Comparison of ENCODE assay signal across 8 cellular contexts in the genomic region with DNA sequence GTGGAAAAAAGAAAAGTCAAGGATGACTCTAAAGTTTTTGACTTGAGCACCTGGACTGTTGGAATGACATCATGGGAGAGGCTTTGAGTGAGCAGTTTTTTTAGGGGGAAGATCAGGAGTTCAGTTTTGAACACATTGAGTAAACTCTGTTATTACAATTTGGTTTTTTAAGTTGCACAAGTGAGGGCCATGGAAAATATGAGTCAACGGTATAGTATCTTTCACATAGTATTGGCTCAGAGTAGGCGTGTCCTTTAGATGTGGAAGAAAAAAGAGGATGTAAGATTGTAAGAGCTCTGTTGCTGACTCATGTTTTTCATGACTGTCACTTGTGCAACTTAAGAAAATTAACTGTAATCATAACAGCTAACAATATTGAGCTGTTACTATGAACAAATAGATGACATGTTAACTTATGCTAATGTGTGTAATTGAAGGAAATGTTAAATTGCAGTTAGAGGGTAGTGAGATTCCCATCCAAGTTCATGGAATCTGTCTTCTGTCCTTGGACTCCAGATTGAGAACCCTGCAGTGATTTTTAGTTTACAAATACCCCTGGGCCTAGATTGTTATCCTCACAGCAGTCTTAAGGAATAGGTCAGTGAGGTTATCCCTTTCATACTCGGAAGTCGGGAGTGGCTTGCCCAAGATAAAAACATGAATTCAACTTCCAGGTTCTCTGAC. TPM values are rescaled to one million over a fixed set of nuclear protein-coding genes. Genes with fewer than 3 reads are reported as not detected.
DNase-seq lines count a peak whose midpoint lies in the region; ATAC-seq lines count a peak whose summit lies in the region.

No MANE protein-coding gene starts in this region.

- DNase-seq in CD1c-positive myeloid dendritic cell (ENCODE audit: extremely low spot score) (peak; percentile 98), RPMI7951 (ENCODE audit: low read depth) (peak; percentile 96), epithelial cell of prostate (ENCODE audit: low read depth, low spot score) (peak; percentile 98), pons (ENCODE audit: low spot score) (peak; percentile 84), NCI-H1930 (lab: John Stamatoyannopoulos, UW) (no peak), NCI-H1092 (lab: John Stamatoyannopoulos, UW) (no peak)

- H3K27ac ChIP-seq in epithelial cell of prostate, result peak overlapping the region; percentile 93

- ATAC-seq in GM19023 (IDR thresholded peaks at IDR 0.05; ENCODE audit: unreplicated experiment) (peak; percentile 88), HG03095 (IDR thresholded peaks at IDR 0.05; ENCODE audit: unreplicated experiment) (peak; percentile 92)

RNA-seq across cellular contexts. Expression of gene ATP2B1, which starts 48.1 kb away (rescaled TPM):
- total RNA-seq in RPMI7951 (2014; rRNA removed; shearing (Covaris generic)), result 91.2 and 97.9 TPM in 2 replicates

Comparison
In these comparisons a context has a peak if more than half of its experiments do, and no peak if none do; other contexts are left out.
1. DNase-seq: peak in CD1c-positive myeloid dendritic cell (single experiment), RPMI7951 (single experiment), epithelial cell of prostate (single experiment) and pons (single experiment); none in NCI-H1930 (0 of 2) and NCI-H1092 (single experiment).